Comparison of ENCODE assay signal across 8 cellular contexts in the genomic region with DNA sequence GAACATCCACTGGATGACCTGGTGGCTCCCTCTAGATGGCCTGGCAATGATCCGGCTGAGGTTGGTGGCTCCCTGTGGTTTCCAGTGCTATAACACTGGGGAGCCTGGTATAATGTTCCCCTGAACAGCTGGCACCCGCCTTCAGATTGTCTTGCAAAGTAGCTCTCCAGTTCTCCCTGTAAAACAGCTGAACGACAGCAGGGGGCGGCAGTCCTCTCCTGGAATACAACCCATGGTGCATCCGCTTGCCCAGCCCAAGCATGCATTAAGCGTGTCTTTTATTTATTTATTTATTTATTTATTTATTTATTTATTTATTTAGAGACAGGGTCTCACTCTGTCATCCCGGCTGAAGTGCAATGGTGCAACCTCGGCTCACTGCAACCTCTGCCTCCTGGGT.
DNase-seq lines count a peak whose midpoint lies in the region; ATAC-seq, FAIRE-seq and TF ChIP-seq lines count a peak whose summit lies in the region.

No MANE protein-coding gene starts in this region.

- H3K79me1 ChIP-seq in H1 (ENCODE audit: low read depth, low read length): no peaks in the 10 kb centered on the region

- intact Hi-C loops in cardiac septum (cut with DNase I): no loop called here
- intact Hi-C loops in thyroid gland (cut with DNase I): no loop called here
- intact Hi-C loops in CD4-positive, alpha-beta memory T cell (cut with micrococcal nuclease): no loop called here

- DNase-seq in cardiac septum (ENCODE audit: low spot score) (peak; percentile 26), right atrium auricular region (ENCODE audit: low spot score) (no peak), NCI-H146 treated with DMSO at 0.1 percent for 48 hours (lab: John Stamatoyannopoulos, UW; ENCODE audit: unreplicated experiment) (peak; percentile 39), H1 (ENCODE audit: low read depth in 1 of 2, low spot score in 2 of 2) (peak; percentile 47 to 89), thyroid gland (peak; percentile 19 to 26)
- no peak for DNase-seq in CD4-positive, alpha-beta memory T cell

- ATAC-seq in HG03571 (IDR thresholded peaks at IDR 0.05; ENCODE audit: unreplicated experiment) (no peak), HG03095 (IDR thresholded peaks at IDR 0.05; ENCODE audit: unreplicated experiment) (no peak)

- no peaks in the 10 kb centered on the region for H3K79me2 ChIP-seq in H1 (ENCODE audit: control insufficient read depth in 1 of 2, insufficient read depth in 2 of 2, low read length in 2 of 2)

- H4K20me1 ChIP-seq in H1 (replicated peaks in 1 of 2; ENCODE audit: control insufficient read depth in 1 of 2, insufficient read depth in 2 of 2, low read length in 2 of 2): no peaks in the 10 kb centered on the region

- H2AK5ac ChIP-seq in H1 (ENCODE audit: low read depth, low read length): no peak overlapping the region

- TF ChIP-seq POLR2A in H1 (IDR thresholded peaks at IDR 0.05; ENCODE audit: control extremely low read depth in 1 of 2, low read depth in 2 of 2, low read length in 2 of 2) (no peak), thyroid gland (IDR thresholded peaks at IDR 0.05) (no peak)

- no peak overlapping the region for H3K18ac ChIP-seq in H1 (ENCODE audit: extremely low read depth, low read length)

- peak; percentile 62 to 76 for TF ChIP-seq RAD21 in H1 (IDR thresholded peaks at IDR 0.05 in 1 of 2, conservative IDR thresholded peaks at IDR 0.05 in 1 of 2; ENCODE audit: low read depth in 2 of 2, low read length in 2 of 2)

- H3K27me3 Mint-ChIP-seq in CD4-positive, alpha-beta memory T cell: peaks cover 19 to 36% of the 10 kb centered on the region in 2 donors

- TF ChIP-seq EP300 in H1 (IDR thresholded peaks at IDR 0.05; ENCODE audit: borderline replicate concordance in 1 of 2, low read depth in 2 of 2, low read length in 2 of 2): no peak

- H3K4me3 ChIP-seq in right atrium auricular region: no peak overlapping the region
- H3K4me3 ChIP-seq in H1 (ENCODE audit: extremely low read depth in 1 of 4, insufficient read depth in 2 of 4, low read depth in 3 of 4, low read length in 4 of 4): no peak overlapping the region
- no peak overlapping the region for H3K4me3 ChIP-seq in thyroid gland (replicated peaks in 1 of 3)
- H3K4me3 ChIP-seq in CD4-positive, alpha-beta memory T cell (ENCODE audit: low read length in 2 of 2): no peak overlapping the region

- WGBS in H1 (ENCODE audit: extremely low coverage in 1 of 2, insufficient coverage in 1 of 2, insufficient read length in 1 of 2, insufficient replicate concordance in 2 of 2, low coverage in 1 of 2, low lambda C conversion rate in 2 of 2, missing lambda C conversion rate in 1 of 2), 2 experiments: 70% methylated on average over 8 of the region's 8 CpGs; no CpG with 5 or more reads in 1 of the 2 experiments
- WGBS in thyroid gland, 2 donors: 59% methylated on average over 8 of the region's 8 CpGs

- CTCF ChIA-PET in H1 (lab: Charles Lee; ENCODE audit: partially characterized antibody): interaction anchor here (0.7 to 7.3 kb wide), 54 partner anchors 9 to 295 kb away, joined by 3 to 96 read pairs (median 4); no protein-coding TSS in a partner anchor
- CTCF ChIA-PET in CD4-positive, alpha-beta memory T cell (lab: Charles Lee; ENCODE audit: partially characterized antibody): no interaction called here

- H3K56ac ChIP-seq in H1 (replicated peaks; ENCODE audit: insufficient read length, low read depth, low read length): no peak overlapping the region

- H2AFZ ChIP-seq in H1 (ENCODE audit: low read length): no peak overlapping the region

- H3K9me3 ChIP-seq in right atrium auricular region (no peaks in the 10 kb centered on the region), H1 (ENCODE audit: insufficient read depth in 2 of 2, low read depth in 1 of 2, low read length in 1 of 2) (no peaks in the 10 kb centered on the region), thyroid gland (no peaks in the 10 kb centered on the region)
- H3K9me3 ChIP-seq in CD4-positive, alpha-beta memory T cell (ENCODE audit: control insufficient read depth in 1 of 2, low read length in 2 of 2): no peaks in the 10 kb centered on the region

- POLR2A ChIA-PET in H1 (lab: Charles Lee; ENCODE audit: partially characterized antibody): interaction anchor here (1.3 kb wide), 1 partner anchor 9 kb away, joined by 3 read pairs; no protein-coding TSS in a partner anchor
- POLR2A ChIA-PET in CD4-positive, alpha-beta memory T cell (lab: Charles Lee; ENCODE audit: partially characterized antibody): no interaction called here

- H2BK15ac ChIP-seq in H1 (ENCODE audit: low read length): 0 out of 2 replicates have a peak overlapping the region, but pooled peaks have one; percentile 13

- no peak overlapping the region for H3K14ac ChIP-seq in H1 (ENCODE audit: insufficient read length)

- H4K91ac ChIP-seq in H1 (replicated peaks; ENCODE audit: insufficient read length, low read length): no peak overlapping the region

- no peak overlapping the region for H3K4me2 ChIP-seq in H1 (ENCODE audit: insufficient read depth in 1 of 2, low read depth in 2 of 2, low read length in 2 of 2)

- no peaks in the 10 kb centered on the region for H3K36me3 ChIP-seq in right atrium auricular region
- H3K36me3 ChIP-seq in H1 (ENCODE audit: control insufficient read depth in 2 of 4, insufficient read depth in 4 of 4, low read length in 3 of 4): no peaks in the 10 kb centered on the region
- no peaks in the 10 kb centered on the region for H3K36me3 ChIP-seq in thyroid gland
- H3K36me3 ChIP-seq in CD4-positive, alpha-beta memory T cell (ENCODE audit: insufficient read depth, low read length): no peaks in the 10 kb centered on the region

- no peak overlapping the region for H4K5ac ChIP-seq in H1 (ENCODE audit: insufficient read length, low read depth, low read length)

- no peak overlapping the region for H3K23ac ChIP-seq in H1 (ENCODE audit: insufficient read length)

- TF ChIP-seq CTCF in right atrium auricular region (IDR thresholded peaks at IDR 0.05) (peak in 1 of 2 donors; percentile 23), H1 (IDR thresholded peaks at IDR 0.05; ENCODE audit: control extremely low read depth in 1 of 3, insufficient read depth in 1 of 3, low read depth in 1 of 3, low read length in 3 of 3) (peak; percentile 61 to 69 (median 65)), thyroid gland (IDR thresholded peaks at IDR 0.05) (peak in 1 of 6 experiments; percentile 27)

- no peak overlapping the region for H3K9ac ChIP-seq in H1 (replicated peaks in 1 of 4; ENCODE audit: extremely low read depth in 1 of 4, low read depth in 3 of 4, low read length in 3 of 4)

- H3K4me3 Mint-ChIP-seq in CD4-positive, alpha-beta memory T cell: no peak overlapping the region

- H3K27me3 ChIP-seq in right atrium auricular region: no peaks in the 10 kb centered on the region
- H3K27me3 ChIP-seq in H1 (replicated peaks in 1 of 4; ENCODE audit: control insufficient read depth in 3 of 4, extremely low read depth in 1 of 4, insufficient read depth in 3 of 4, low read length in 3 of 4): peaks cover 0 to 4% (median 0%) of the 10 kb centered on the region in 4 experiments; a peak in 2 of 7 replicates
- no peaks in the 10 kb centered on the region for H3K27me3 ChIP-seq in thyroid gland
- H3K27me3 ChIP-seq in CD4-positive, alpha-beta memory T cell (ENCODE audit: insufficient read depth, low read length): no peaks in the 10 kb centered on the region

- no peak overlapping the region for H4K8ac ChIP-seq in H1 (ENCODE audit: extremely low read depth, insufficient read depth, low read length)

- no peak overlapping the region for H2BK12ac ChIP-seq in H1 (ENCODE audit: low read depth, low read length)

- H3K4ac ChIP-seq in H1 (replicated peaks; ENCODE audit: insufficient read length, low read depth, low read length): no peak overlapping the region

- H3K27ac ChIP-seq in right atrium auricular region (no peak overlapping the region), H1 (ENCODE audit: low read depth, low read length) (no peak overlapping the region), thyroid gland (no peak overlapping the region)
- H3K27ac ChIP-seq in CD4-positive, alpha-beta memory T cell (ENCODE audit: low read depth, low read length): no peak overlapping the region

- no peaks in the 10 kb centered on the region for H3K36me3 Mint-ChIP-seq in CD4-positive, alpha-beta memory T cell

- H2BK120ac ChIP-seq in H1 (replicated peaks; ENCODE audit: low read depth, low read length): no peak overlapping the region

- peaks cover 0 to 5% (median 0%) of the 10 kb centered on the region in 8 donors for H3K9me3 Mint-ChIP-seq in CD4-positive, alpha-beta memory T cell

- H3K27ac Mint-ChIP-seq in CD4-positive, alpha-beta memory T cell: peak overlapping the region in 1 of 7 donors; percentile 13

- no peak overlapping the region for H2BK20ac ChIP-seq in H1 (ENCODE audit: low read length)

- no peaks in the 10 kb centered on the region for H3K4me1 Mint-ChIP-seq in CD4-positive, alpha-beta memory T cell

- H3K4me1 ChIP-seq in right atrium auricular region (no peaks in the 10 kb centered on the region), H1 (replicated peaks in 1 of 4; ENCODE audit: control insufficient read depth in 3 of 4, insufficient read depth in 4 of 4, low read length in 3 of 4) (peaks cover 0 to 8% (median 2%) of the 10 kb centered on the region in 4 experiments; a peak in 3 of 7 replicates), thyroid gland (peaks cover 0 to 32% of the 10 kb centered on the region in 2 donors)
- no peaks in the 10 kb centered on the region for H3K4me1 ChIP-seq in CD4-positive, alpha-beta memory T cell (ENCODE audit: insufficient read depth, low read length)

- FAIRE-seq in H1 (lab: Jason Lieb, UNC): no peak

- no peaks in the 10 kb centered on the region for H3K23me2 ChIP-seq in H1 (ENCODE audit: low read depth, low read length)

- no peak overlapping the region for H2BK5ac ChIP-seq in H1 (ENCODE audit: low read depth, low read length)

TF ChIP-seq in H1, 55 proteins besides CTCF, POLR2A, EP300 and RAD21 (continues in another document):
- TF ChIP-seq KDM4A (IDR thresholded peaks at IDR 0.05; ENCODE audit: low read depth, low read length, severe bottlenecking): no peak
- TF ChIP-seq CHD1 (IDR thresholded peaks at IDR 0.05; ENCODE audit: low read depth, low read length): no peak
- no peak for TF ChIP-seq BRCA1 (IDR thresholded peaks at IDR 0.05; ENCODE audit: low read depth, low read length)
- no peak for TF ChIP-seq SUZ12 (IDR thresholded peaks at IDR 0.05; ENCODE audit: low read length)
- no peak for TF ChIP-seq NRF1 (IDR thresholded peaks at IDR 0.05; ENCODE audit: low read depth, low read length)
- TF ChIP-seq SIX5 (IDR thresholded peaks at IDR 0.05; ENCODE audit: low read depth, low read length): no peak
- no peak for TF ChIP-seq KDM5A (IDR thresholded peaks at IDR 0.05; ENCODE audit: low read length)
- no peak for TF ChIP-seq TEAD4 (IDR thresholded peaks at IDR 0.05; ENCODE audit: low read depth, low read length)
- TF ChIP-seq, protein P1, sequence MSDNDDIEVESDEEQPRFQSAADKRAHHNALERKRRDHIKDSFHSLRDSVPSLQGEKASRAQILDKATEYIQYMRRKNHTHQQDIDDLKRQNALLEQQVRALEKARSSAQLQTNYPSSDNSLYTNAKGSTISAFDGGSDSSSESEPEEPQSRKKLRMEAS (IDR thresholded peaks at IDR 0.05): no peak
- TF ChIP-seq ASH2L (IDR thresholded peaks at IDR 0.05; ENCODE audit: low read length): no peak
- TF ChIP-seq RNF2 (IDR thresholded peaks at IDR 0.05; ENCODE audit: borderline replicate concordance, low read depth, low read length, missing control alignments, poor library complexity, severe bottlenecking): no peak

Comparison
In these comparisons a context has a peak if more than half of its experiments do, and no peak if none do; other contexts are left out.
1. DNase-seq: peak in cardiac septum (single experiment), NCI-H146 treated with DMSO at 0.1 percent for 48 hours (single experiment), H1 (2 of 2) and thyroid gland (2 of 2); none in right atrium auricular region (single experiment) and CD4-positive, alpha-beta memory T cell (0 of 5).